ENCODE assay signal across 12 cellular contexts in the genomic region with DNA sequence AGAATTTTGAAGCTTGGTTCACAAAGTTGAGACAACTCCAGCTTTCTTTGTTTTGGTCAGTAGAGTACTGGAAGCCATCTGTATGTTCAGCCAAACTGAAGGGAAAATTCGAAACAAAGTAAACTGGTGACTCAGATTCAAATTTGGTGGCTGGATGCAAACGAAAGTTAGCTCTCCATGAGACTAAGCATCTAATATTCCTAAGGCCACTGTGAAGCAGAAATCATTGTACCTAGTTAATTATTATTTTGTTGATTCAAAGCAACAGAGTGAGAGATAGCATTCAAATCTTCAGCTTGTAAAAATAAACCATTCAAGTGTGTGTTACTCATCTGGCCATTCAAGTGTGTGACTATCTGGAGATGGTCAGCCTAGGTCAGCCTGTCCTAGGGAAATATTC. TPM values are rescaled to one million over a fixed set of nuclear protein-coding genes. Genes with fewer than 3 reads are reported as not detected.
DNase-seq lines count a peak whose midpoint lies in the region; ATAC-seq and TF ChIP-seq lines count a peak whose summit lies in the region.
"Had no signal": no experiment of that assay in that cellular context is flagged by ENCODE, and none has a peak within 500 bp of the region (broad histone marks: within the 10 kb centered on the region; RNA-seq: fewer than 3 reads in every experiment).

No MANE protein-coding gene starts in this region.

- H3K27ac Mint-ChIP-seq in Caco-2 (ENCODE audit: unreplicated experiment), result no peak overlapping the region
- H3K27ac Mint-ChIP-seq: CD14-positive monocyte; CD8-positive, alpha-beta T cell; H9 had no signal

- no peaks in the 10 kb centered on the region for H3K36me3 Mint-ChIP-seq in Caco-2 (ENCODE audit: insufficient read depth, unreplicated experiment)
- H3K36me3 Mint-ChIP-seq: CD14-positive monocyte; CD8-positive, alpha-beta T cell had no signal

- H3K4me1 Mint-ChIP-seq in Caco-2 (ENCODE audit: low read depth, unreplicated experiment), result no peaks in the 10 kb centered on the region
- H3K4me1 Mint-ChIP-seq: CD14-positive monocyte had no signal

- H3K9me3 ChIP-seq in Caco-2, result no peaks in the 10 kb centered on the region

- BruUV-seq in Caco-2 (replicated peaks; lab: Mats Ljungman, UMichigan), result no TSS peak

- peak; percentile 64 for ATAC-seq in GM19463 (IDR thresholded peaks at IDR 0.05; ENCODE audit: unreplicated experiment)
- ATAC-seq: CD8-positive, alpha-beta T cell had no signal

- no peak overlapping the region for H3K4me3 Mint-ChIP-seq in Caco-2 (ENCODE audit: unreplicated experiment)
- H3K4me3 Mint-ChIP-seq: CD8-positive, alpha-beta T cell; H9 had no signal

- H3K36me3 ChIP-seq in kidney epithelial cell (ENCODE audit: control insufficient read depth, insufficient read depth, low read length) (no peaks in the 10 kb centered on the region), Caco-2 (ENCODE audit: control insufficient read depth, insufficient read depth, low read length) (no peaks in the 10 kb centered on the region)

- H3K27me3 Mint-ChIP-seq in Caco-2 (ENCODE audit: insufficient read depth, unreplicated experiment), result no peaks in the 10 kb centered on the region

- CTCF ChIA-PET in Caco-2 (lab: Charles Lee), result no interaction called here

- H3K27me3 ChIP-seq in kidney epithelial cell (ENCODE audit: control insufficient read depth, insufficient read depth, low read length) (no peaks in the 10 kb centered on the region), Caco-2 (replicated peaks; ENCODE audit: control insufficient read depth, insufficient read depth, low read length) (no peaks in the 10 kb centered on the region)

- H3K4me1 ChIP-seq in Caco-2, result no peaks in the 10 kb centered on the region

- DNase-seq in NCI-H526 treated with DMSO at 0.1 percent for 48 hours (lab: John Stamatoyannopoulos, UW) (peak; percentile 42), kidney epithelial cell (ENCODE audit: low read depth) (peak; percentile 57), SHP77 (lab: John Stamatoyannopoulos, UW) (no peak), Caco-2 (no peak), RPMI8226 (no peak)
- DNase-seq in activated T-cell treated with anti-CD3 and anti-CD28 coated beads, Interleukin-2, amount 50 U/mL, for 1 hour, result no peak
- DNase-seq: CD8-positive, alpha-beta T cell; COR-L47; GOT3; H9 had no signal

- H3K4me3 ChIP-seq in kidney epithelial cell (ENCODE audit: low read depth, low read length), result no peak overlapping the region
- H3K4me3 ChIP-seq in Caco-2 (ENCODE audit: low read depth, low read length), result no peak overlapping the region

- intact Hi-C loops in Caco-2 (cut with micrococcal nuclease; ENCODE audit: unreplicated experiment), result no loop called here

- H3K9me3 Mint-ChIP-seq in Caco-2 (ENCODE audit: unreplicated experiment), result no peaks in the 10 kb centered on the region
- H3K9me3 Mint-ChIP-seq: CD8-positive, alpha-beta T cell had no signal

- POLR2A ChIA-PET in Caco-2 (lab: Charles Lee), result no interaction called here

- TF ChIP-seq CTCF in kidney epithelial cell (IDR thresholded peaks at IDR 0.05; ENCODE audit: insufficient read depth, low read length, poor library complexity, severe bottlenecking) (no peak), Caco-2 (IDR thresholded peaks at IDR 0.05; ENCODE audit: insufficient read depth in 1 of 2, low read depth in 1 of 2, low read length in 1 of 2, severe bottlenecking in 1 of 2, unreplicated experiment in 1 of 2) (no peak)

RNA-seq across cellular contexts. Expression of a gene that starts 42.1 kb away (rescaled TPM):
- 19.1 and 22.9 TPM in 2 replicates for total RNA-seq in kidney epithelial cell
- 134 and 140 TPM in 2 replicates for total RNA-seq in Caco-2 (2022)
- total RNA-seq: CD8-positive, alpha-beta T cell had no signal

Comparison
In these comparisons a context has a peak if more than half of its experiments do, and no peak if none do; other contexts are left out.
1. DNase-seq: peak in NCI-H526 treated with DMSO at 0.1 percent for 48 hours (single experiment) and kidney epithelial cell (single experiment); none in SHP77 (0 of 2), Caco-2 (0 of 2), RPMI8226 (single experiment) and activated T-cell treated with anti-CD3 and anti-CD28 coated beads, Interleukin-2, amount 50 U/mL, for 1 hour (single experiment).